In genomic region chr1:36955016-36955415, GRCh38 we compare ENCODE assay signal across 29 cellular contexts.
"Had no signal": no experiment of that assay in that cellular context is flagged by ENCODE, and none has a peak within 500 bp of the region (broad histone marks: within the 10 kb centered on the region; RNA-seq: fewer than 3 reads in every experiment).

No MANE protein-coding gene starts in this region.

- H3K79me2 ChIP-seq: parathyroid adenoma had no signal

- H3K9me3 ChIP-seq: esophagus squamous epithelium, lower lobe of right lung, neutrophil, prostate gland, right atrium auricular region, suprapubic skin, transverse colon, vagina had no signal

- ATAC-seq: left ventricle myocardium superior; lower lobe of right lung; natural killer cell; sciatic nerve; stimulated activated naive CD8-positive, alpha-beta T cell treated with anti-CD3 and anti-CD28 coated beads, Interleukin-15, amount 100 ng/mL, for 72 hours had no signal

- H3K27me3 ChIP-seq: neutrophil, right atrium auricular region, transverse colon, vagina had no signal

- H3K36me3 ChIP-seq: esophagus squamous epithelium, lower lobe of right lung, neutrophil, prostate gland, right atrium auricular region, suprapubic skin, transverse colon, vagina had no signal

- DNase-seq: dermis blood vessel endothelial cell; effector memory CD4-positive, alpha-beta T cell; erythroblast; esophagus squamous epithelium; foreskin melanocyte; hypothalamus; immature natural killer cell; islet precursor cell; kidney glomerular epithelial cell; left ventricle myocardium superior; lower lobe of right lung; natural killer cell; stimulated activated CD4-positive, alpha-beta T cell treated with anti-CD3 and anti-CD28 coated beads, Interleukin-12 subunit alpha, Interleukin-12 subunit beta, amount 100 ng/mL, for 4 hours; stimulated activated CD4-positive, alpha-beta T cell treated with anti-CD3 and anti-CD28 coated beads, Interleukin-1b, Interleukin-23, amount 100 ng/mL, for 48 hours; stimulated activated CD4-positive, alpha-beta T cell treated with anti-CD3 and anti-CD28 coated beads, Interleukin-4, amount 100 ng/mL, for 1 hour; stimulated activated CD8-positive, alpha-beta memory T cell treated with anti-CD3 and anti-CD28 coated beads, Interleukin-4, amount 100 ng/mL, for 48 hours; stimulated activated naive CD4-positive, alpha-beta T cell; stimulated activated naive CD8-positive, alpha-beta T cell treated with anti-CD3 and anti-CD28 coated beads, Interleukin-15, amount 100 ng/mL, for 72 hours; transverse colon had no signal

- H3K4me3 ChIP-seq: coronary artery, esophagus squamous epithelium, lower lobe of right lung, prostate gland, right atrium auricular region, smooth muscle cell, suprapubic skin, transverse colon, vagina had no signal

- H3K36me3 Mint-ChIP-seq: immature natural killer cell, natural killer cell had no signal

- H2AFZ ChIP-seq: parathyroid adenoma had no signal

- FAIRE-seq: endometrium had no signal

- H3K4me3 Mint-ChIP-seq: immature natural killer cell; natural killer cell; stimulated activated naive CD8-positive, alpha-beta T cell treated with anti-CD3 and anti-CD28 coated beads, Interleukin-15, amount 100 ng/mL, for 72 hours had no signal

- H3K9me3 Mint-ChIP-seq: immature natural killer cell; natural killer cell; stimulated activated naive CD8-positive, alpha-beta T cell treated with anti-CD3 and anti-CD28 coated beads, Interleukin-15, amount 100 ng/mL, for 72 hours had no signal

- H3K4me1 Mint-ChIP-seq: immature natural killer cell; natural killer cell; stimulated activated naive CD8-positive, alpha-beta T cell treated with anti-CD3 and anti-CD28 coated beads, Interleukin-15, amount 100 ng/mL, for 72 hours had no signal

- H3K4me2 ChIP-seq: smooth muscle cell had no signal

- H3K27ac ChIP-seq: coronary artery, esophagus squamous epithelium, lower lobe of right lung, neutrophil, parathyroid adenoma, prostate gland, right atrium auricular region, suprapubic skin, transverse colon, vagina had no signal

- H3K4me1 ChIP-seq: esophagus squamous epithelium, lower lobe of right lung, parathyroid adenoma, prostate gland, right atrium auricular region, suprapubic skin, transverse colon, vagina had no signal

- H3K9ac ChIP-seq: parathyroid adenoma had no signal

- H3K27ac Mint-ChIP-seq: immature natural killer cell; natural killer cell; stimulated activated naive CD8-positive, alpha-beta T cell treated with anti-CD3 and anti-CD28 coated beads, Interleukin-15, amount 100 ng/mL, for 72 hours had no signal
